8 cellular contexts compared by ENCODE assay signal in genomic region chr1:19469004-19469403, GRCh38. TPM values are rescaled to one million over a fixed set of nuclear protein-coding genes. Genes with fewer than 3 reads are reported as not detected.
DNase-seq lines count a peak whose midpoint lies in the region; ATAC-seq lines count a peak whose summit lies in the region.

No MANE protein-coding gene starts in this region.

- no peak overlapping the region for H2BK5ac ChIP-seq in mesendoderm (ENCODE audit: low read length)

- H3K27ac ChIP-seq in mesendoderm (ENCODE audit: low read depth, low read length) (no peak overlapping the region), thymus (ENCODE audit: low read depth) (peak overlapping the region; percentile 68), aorta (ENCODE audit: low read depth in 1 of 2, low read length in 2 of 2) (peak overlapping the region in 1 of 2 donors; percentile 24)

- no peak overlapping the region for H3K4me2 ChIP-seq in mesendoderm (ENCODE audit: low read length)

- no peak overlapping the region for H3K18ac ChIP-seq in mesendoderm (ENCODE audit: low read length)

- no peak overlapping the region for H2BK120ac ChIP-seq in mesendoderm (ENCODE audit: low read depth, low read length)

- H4K5ac ChIP-seq in mesendoderm (ENCODE audit: low read length): no peak overlapping the region

- H3K9me3 Mint-ChIP-seq in activated T-cell treated with anti-CD3 and anti-CD28 coated beads, Interleukin-2, amount 50 U/mL, for 4 hours: no peaks in the 10 kb centered on the region
- H3K9me3 Mint-ChIP-seq in activated naive CD4-positive, alpha-beta T cell treated with anti-CD3 and anti-CD28 coated beads, Interleukin-2, amount 50 U/mL, for 72 hours: peaks cover 0 to 4% of the 10 kb centered on the region in 2 donors

- DNase-seq in activated T-cell treated with anti-CD3 and anti-CD28 coated beads, Interleukin-2, amount 50 U/mL, for 4 hours: no peak
- DNase-seq in activated T-cell treated with anti-CD3 and anti-CD28 coated beads for 4 hours (no peak), mesendoderm (no peak), RKO (ENCODE audit: low spot score) (no peak), NCI-H446 treated with DMSO at 0.1 percent for 48 hours (lab: John Stamatoyannopoulos, UW) (no peak), aorta (no peak)
- no peak for DNase-seq in activated naive CD4-positive, alpha-beta T cell treated with anti-CD3 and anti-CD28 coated beads, Interleukin-2, amount 50 U/mL, for 72 hours (ENCODE audit: low spot score in 2 of 2)

- H3K27me3 Mint-ChIP-seq in activated T-cell treated with anti-CD3 and anti-CD28 coated beads, Interleukin-2, amount 50 U/mL, for 4 hours (ENCODE audit: low read depth): no peaks in the 10 kb centered on the region

- H3K9me3 ChIP-seq in thymus (ENCODE audit: control insufficient read depth) (no peaks in the 10 kb centered on the region), aorta (ENCODE audit: control insufficient read depth, low read length) (no peaks in the 10 kb centered on the region)

- peaks cover 29% of the 10 kb centered on the region for H3K79me1 ChIP-seq in mesendoderm (ENCODE audit: low read length)

- no peak overlapping the region for H4K8ac ChIP-seq in mesendoderm (ENCODE audit: low read depth, low read length)

- peaks cover 10% of the 10 kb centered on the region for H3K36me3 Mint-ChIP-seq in activated T-cell treated with anti-CD3 and anti-CD28 coated beads, Interleukin-2, amount 50 U/mL, for 4 hours (ENCODE audit: insufficient read depth)
- peaks cover 0 to 14% of the 10 kb centered on the region in 2 donors for H3K36me3 Mint-ChIP-seq in activated naive CD4-positive, alpha-beta T cell treated with anti-CD3 and anti-CD28 coated beads, Interleukin-2, amount 50 U/mL, for 72 hours

- peak overlapping the region; percentile 62 for H3K4me3 Mint-ChIP-seq in activated T-cell treated with anti-CD3 and anti-CD28 coated beads, Interleukin-2, amount 50 U/mL, for 4 hours

- H3K4ac ChIP-seq in mesendoderm (ENCODE audit: low read depth, low read length): no peak overlapping the region

- H3K4me3 ChIP-seq in mesendoderm (ENCODE audit: low read length): no peak overlapping the region
- H3K4me3 ChIP-seq in thymus (ENCODE audit: low read length): no peak overlapping the region
- H3K4me3 ChIP-seq in aorta (ENCODE audit: low read length in 2 of 2): no peak overlapping the region

- peak overlapping the region; percentile 3 for H3K56ac ChIP-seq in mesendoderm (ENCODE audit: low read length)

- H2BK15ac ChIP-seq in mesendoderm (replicated peaks; ENCODE audit: low read depth): no peak overlapping the region

- peak overlapping the region; percentile 80 for H3K23ac ChIP-seq in mesendoderm (ENCODE audit: low read length)

- peak overlapping the region; percentile 91 to 94 for H3K27ac Mint-ChIP-seq in activated naive CD4-positive, alpha-beta T cell treated with anti-CD3 and anti-CD28 coated beads, Interleukin-2, amount 50 U/mL, for 72 hours

- peaks cover 86% of the 10 kb centered on the region for H3K79me2 ChIP-seq in mesendoderm (ENCODE audit: control insufficient read depth, insufficient read depth, low read length)

- H3K27me3 ChIP-seq in mesendoderm (ENCODE audit: insufficient read depth, low read length, poor library complexity): no peaks in the 10 kb centered on the region
- H3K27me3 ChIP-seq in thymus (ENCODE audit: control insufficient read depth, insufficient read depth): no peaks in the 10 kb centered on the region
- no peaks in the 10 kb centered on the region for H3K27me3 ChIP-seq in aorta (ENCODE audit: control insufficient read depth in 1 of 2, insufficient read depth in 2 of 2, low read length in 1 of 2)

- H2AK5ac ChIP-seq in mesendoderm (ENCODE audit: low read length): no peak overlapping the region

- intact Hi-C loops in aorta (cut with DNase I): no loop called here

- H3K36me3 ChIP-seq in mesendoderm (ENCODE audit: control insufficient read depth, insufficient read depth, low read length) (no peaks in the 10 kb centered on the region), thymus (ENCODE audit: control insufficient read depth, insufficient read depth) (peaks cover 12% of the 10 kb centered on the region), aorta (ENCODE audit: control insufficient read depth in 1 of 2, insufficient read depth in 2 of 2, low read length in 1 of 2) (no peaks in the 10 kb centered on the region)

- H3K4me1 Mint-ChIP-seq in activated T-cell treated with anti-CD3 and anti-CD28 coated beads, Interleukin-2, amount 50 U/mL, for 4 hours (ENCODE audit: low read depth): peaks cover 92% of the 10 kb centered on the region

- H3K9ac ChIP-seq in mesendoderm (ENCODE audit: low read length): no peak overlapping the region

- ATAC-seq in activated T-cell treated with anti-CD3 and anti-CD28 coated beads, Interleukin-2, amount 50 U/mL, for 4 hours: no peak
- ATAC-seq in activated naive CD4-positive, alpha-beta T cell treated with anti-CD3 and anti-CD28 coated beads, Interleukin-2, amount 50 U/mL, for 72 hours: peak; percentile 43 to 63
- no peak for ATAC-seq in aorta (ENCODE audit: low FRiP score)

- peaks cover 10% of the 10 kb centered on the region for H3K4me1 ChIP-seq in mesendoderm (ENCODE audit: control insufficient read depth, low read depth, low read length)
- peaks cover 11% of the 10 kb centered on the region for H3K4me1 ChIP-seq in thymus (ENCODE audit: control insufficient read depth, insufficient read depth, low read length)
- H3K4me1 ChIP-seq in aorta (ENCODE audit: control insufficient read depth in 1 of 2, insufficient read depth in 2 of 2, low read length in 2 of 2): no peaks in the 10 kb centered on the region

- WGBS in mesendoderm (ENCODE audit: extremely low coverage, insufficient coverage, low lambda C conversion rate): no CpG with 5 or more reads among the region's 7 CpGs
- 93% methylated on average over 7 of the region's 7 CpGs for WGBS in thymus
- 79% methylated on average over 7 of the region's 7 CpGs for WGBS in aorta, 2 donors

RNA-seq across cellular contexts. Expression of gene CAPZB, which starts 16.3 kb away (rescaled TPM):
- 100 to 1,000 TPM; 262 to 285 (median 264) TPM for total RNA-seq in activated T-cell treated with anti-CD3 and anti-CD28 coated beads, Interleukin-2, amount 50 U/mL, for 4 hours
- total RNA-seq in activated naive CD4-positive, alpha-beta T cell treated with anti-CD3 and anti-CD28 coated beads, Interleukin-2, amount 50 U/mL, for 72 hours: 100 to 1,000 TPM; 404 to 419 TPM
- polyA plus RNA-seq in mesendoderm (2013, experiment 1 of 2): 289 TPM
- 292 TPM for polyA plus RNA-seq in mesendoderm (2013, experiment 2 of 2)
- polyA plus RNA-seq in thymus: 255 TPM
- total RNA-seq in aorta: 100 to 1,000 TPM; 289 to 297 TPM
- 100 to 1,000 TPM; 230 to 254 TPM for polyA plus RNA-seq in aorta

Comparison
In these comparisons a context has a peak if more than half of its experiments do, and no peak if none do; other contexts are left out.
1. ATAC-seq: peak in activated naive CD4-positive, alpha-beta T cell treated with anti-CD3 and anti-CD28 coated beads, Interleukin-2, amount 50 U/mL, for 72 hours (2 of 2); none in activated T-cell treated with anti-CD3 and anti-CD28 coated beads, Interleukin-2, amount 50 U/mL, for 4 hours (0 of 2) and aorta (single experiment).